17 cellular contexts compared by ENCODE assay signal in the genomic region with DNA sequence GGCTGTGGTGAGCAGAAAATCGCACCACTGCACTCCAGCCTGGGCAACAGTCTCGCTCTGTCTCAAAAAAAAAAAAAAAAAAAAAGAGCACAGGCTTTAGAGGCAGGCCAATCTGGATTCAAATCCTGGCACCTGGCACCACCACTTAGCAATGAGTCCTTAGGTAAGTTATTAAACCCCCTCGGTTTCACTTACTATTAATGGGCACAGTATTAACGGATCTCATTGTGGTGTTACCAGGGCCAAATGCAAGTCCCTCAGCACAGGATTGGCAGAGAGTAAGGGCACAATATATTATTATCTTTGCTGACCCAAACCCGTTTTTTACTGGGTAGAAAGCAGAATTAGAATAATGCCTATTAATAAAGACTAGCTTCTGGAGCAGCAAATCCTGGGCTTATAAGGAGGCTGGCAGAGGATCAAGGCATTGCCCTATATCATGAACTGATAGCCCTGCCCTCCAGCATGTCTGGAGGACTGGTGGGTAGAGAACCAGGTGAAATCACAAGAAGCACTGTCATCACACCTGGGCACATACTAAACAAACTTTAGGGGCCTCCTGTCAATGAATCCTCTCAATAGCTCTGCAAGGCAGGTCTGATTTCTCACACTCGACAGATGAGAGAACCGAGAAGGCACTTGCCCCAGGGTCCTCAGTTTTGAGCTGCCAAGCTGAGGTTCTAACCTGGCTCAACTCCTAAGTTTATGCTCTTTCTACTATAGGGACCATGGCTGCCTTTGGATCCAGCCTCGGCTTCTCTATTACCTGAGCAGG. TPM values are rescaled to one million over a fixed set of nuclear protein-coding genes. Genes with fewer than 3 reads are reported as not detected.
DNase-seq lines count a peak whose midpoint lies in the region; ATAC-seq and TF ChIP-seq lines count a peak whose summit lies in the region.
"Had no signal": no experiment of that assay in that cellular context is flagged by ENCODE, and none has a peak within 500 bp of the region (broad histone marks: within the 10 kb centered on the region; RNA-seq: fewer than 3 reads in every experiment).

No MANE protein-coding gene starts in this region.

- H3K9me2 ChIP-seq in MM.1S (replicated peaks; ENCODE audit: insufficient read depth, low read length), result no peaks in the 10 kb centered on the region

- H3K4me3 ChIP-seq in MM.1S (ENCODE audit: low read length), result no peak overlapping the region
- no peak overlapping the region for H3K4me3 ChIP-seq in breast epithelium
- no peak overlapping the region for H3K4me3 ChIP-seq in thoracic aorta
- H3K4me3 ChIP-seq: adrenal gland had no signal

- peak; percentile 30 for DNase-seq in MM.1S
- no peak for DNase-seq in breast epithelium (ENCODE audit: low spot score in 2 of 2)
- no peak for DNase-seq in thoracic aorta (ENCODE audit: low spot score)
- DNase-seq in activated CD4-positive, alpha-beta T cell treated with anti-CD3 and anti-CD28 coated beads, Interleukin-2, amount 50 U/mL, for 48 hours, result no peak
- DNase-seq in GM13977 (ENCODE audit: low spot score), result no peak
- no peak for DNase-seq in C1 segment of cervical spinal cord (lab: John Stamatoyannopoulos, UW)
- DNase-seq: activated T-cell treated with anti-CD3 and anti-CD28 coated beads for 4 hours; COR-L47; effector memory CD4-positive, alpha-beta T cell; head of caudate nucleus; NCI-H1694; NCI-H82; substantia nigra had no signal

- TF ChIP-seq POLR2A in breast epithelium (IDR thresholded peaks at IDR 0.05), result no peak

- H3K36me3 Mint-ChIP-seq in nephron (ENCODE audit: low read depth), result peaks cover 53% of the 10 kb centered on the region

- H3K9me3 Mint-ChIP-seq in nephron, result no peaks in the 10 kb centered on the region

- H3K9ac ChIP-seq in MM.1S (ENCODE audit: low read length), result peak overlapping the region; percentile 5; the same call in 1 of the 2 replicates

- intact Hi-C loops in breast epithelium (cut with DNase I; ENCODE audit: low total_unique reads), result no loop called here

- ATAC-seq in thoracic aorta (ENCODE audit: insufficient number of reproducible peaks, low FRiP score, low read depth) (no peak), GM21825 (IDR thresholded peaks at IDR 0.05; ENCODE audit: unreplicated experiment) (no peak)

- H3K4me2 ChIP-seq in MM.1S (ENCODE audit: low read depth, low read length), result peak overlapping the region; percentile 74; the same call in 1 of the 2 replicates

- peak overlapping the region; percentile 99 to 100 (median 99) for H3K27ac Mint-ChIP-seq in nephron

- in situ Hi-C loops in GM13977 (cut with MboI; ENCODE audit: low pct_unique_long_range_greater_than_20kb, low sequenced_read_pairs, unreplicated experiment), result no loop called here

- H3K4me1 Mint-ChIP-seq in nephron, result peaks cover 77% of the 10 kb centered on the region

- H3K9me3 ChIP-seq in MM.1S (replicated peaks; ENCODE audit: insufficient read depth, low read length), result no peaks in the 10 kb centered on the region
- no peaks in the 10 kb centered on the region for H3K9me3 ChIP-seq in breast epithelium
- no peaks in the 10 kb centered on the region for H3K9me3 ChIP-seq in thoracic aorta
- H3K9me3 ChIP-seq: adrenal gland had no signal

- H3K36me3 ChIP-seq in MM.1S (replicated peaks; ENCODE audit: insufficient read depth, low read length) (no peaks in the 10 kb centered on the region), breast epithelium (no peaks in the 10 kb centered on the region), thoracic aorta (peaks cover 10% of the 10 kb centered on the region)

- H2AFZ ChIP-seq in MM.1S (ENCODE audit: low read length), result no peak overlapping the region; the same call in 1 of the 2 replicates

- peaks cover 27% of the 10 kb centered on the region for H3F3A ChIP-seq in MM.1S (ENCODE audit: insufficient read depth, low read length)

- H3K27ac ChIP-seq in MM.1S (ENCODE audit: low read length) (peak overlapping the region; percentile 83; the same call in 1 of the 2 replicates), breast epithelium (peak overlapping the region; percentile 87 to 96), thoracic aorta (peak overlapping the region; percentile 97 to 98)

- H3K4me1 ChIP-seq in MM.1S (ENCODE audit: low read length), result peaks cover 41% of the 10 kb centered on the region
- H3K4me1 ChIP-seq in breast epithelium, result peaks cover 5 to 15% of the 10 kb centered on the region in 2 donors
- peaks cover 26 to 45% of the 10 kb centered on the region in 2 donors for H3K4me1 ChIP-seq in thoracic aorta (ENCODE audit: control insufficient read depth in 1 of 2, low read depth in 2 of 2)

- H3K27me3 Mint-ChIP-seq in nephron (ENCODE audit: low read depth), result no peaks in the 10 kb centered on the region

- no peaks in the 10 kb centered on the region for H4K20me1 ChIP-seq in MM.1S (ENCODE audit: insufficient read depth, low read length)

- no peak for TF ChIP-seq CTCF in MM.1S (IDR thresholded peaks at IDR 0.05; ENCODE audit: low read length)
- no peak for TF ChIP-seq CTCF in breast epithelium (IDR thresholded peaks at IDR 0.05)
- TF ChIP-seq CTCF in nephron (IDR thresholded peaks at IDR 0.05; ENCODE audit: unreplicated experiment in 3 of 3), result no peak
- no peak for TF ChIP-seq CTCF in thoracic aorta (IDR thresholded peaks at IDR 0.05)
- TF ChIP-seq CTCF in GM13977 (IDR thresholded peaks at IDR 0.05; ENCODE audit: extremely low read depth, insufficient read depth, missing control alignments), result no peak

- H3K4me3 Mint-ChIP-seq in nephron, result peak overlapping the region in 1 of 3 experiments; percentile 74

- 0 out of 2 replicates have a peak, but pooled peaks cover 6% of the 10 kb centered on the region for H3K79me2 ChIP-seq in MM.1S (ENCODE audit: low read length)

- no peaks in the 10 kb centered on the region for H3K27me3 ChIP-seq in MM.1S (replicated peaks; ENCODE audit: insufficient read depth, low read length)
- no peaks in the 10 kb centered on the region for H3K27me3 ChIP-seq in breast epithelium
- no peaks in the 10 kb centered on the region for H3K27me3 ChIP-seq in thoracic aorta (replicated peaks; ENCODE audit: insufficient read depth)
- H3K27me3 ChIP-seq: adrenal gland had no signal

RNA-seq across cellular contexts. Expression of gene PCDHGC5, which starts 17.7 kb away (rescaled TPM):
- total RNA-seq in breast epithelium (1 to 10 TPM; 2.1 to 3.5 (median 3.3) TPM), thoracic aorta (1 to 10 TPM; 5.7 to 6.9 TPM)

RNA-seq across cellular contexts. Expression of gene PCDHGC4, which starts 21.7 kb away (rescaled TPM):
- 1 to 10 TPM; 2.6 to 6.2 (median 6.0) TPM for total RNA-seq in breast epithelium
- 1 to 10 TPM; 6.4 to 7.9 TPM for total RNA-seq in thoracic aorta
- total RNA-seq: SK-MEL-5 had no signal

RNA-seq across cellular contexts. Expression of gene PCDHGC3, which starts 30.8 kb away (rescaled TPM):
- total RNA-seq in breast epithelium, result 10 to 100 TPM; 29.6 to 41.6 (median 35.1) TPM
- total RNA-seq in thoracic aorta, result 10 to 100 TPM; 61.3 to 99.9 TPM
